In the genomic region with DNA sequence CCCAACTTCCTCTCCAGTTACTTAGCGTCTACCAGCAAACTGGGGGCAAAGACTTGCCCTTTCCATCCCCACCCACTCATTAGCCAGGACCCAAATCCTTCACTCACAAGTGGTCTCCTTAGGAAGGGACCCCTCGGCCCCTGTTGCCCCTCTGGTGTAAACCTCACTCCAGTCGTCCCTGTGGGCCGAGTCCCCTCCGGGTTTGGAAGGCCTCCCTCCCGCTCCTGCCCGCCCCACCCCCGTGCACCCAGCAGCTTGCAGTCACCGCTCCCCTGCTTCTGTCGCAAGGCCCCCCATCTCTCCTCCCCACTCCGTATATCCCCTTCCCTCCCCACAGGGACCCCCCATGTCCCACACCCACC, we compare ENCODE assay signal across 8 cellular contexts. TPM values are rescaled to one million over a fixed set of nuclear protein-coding genes. Genes with fewer than 3 reads are reported as not detected.
DNase-seq lines count a peak whose midpoint lies in the region; ATAC-seq and TF ChIP-seq lines count a peak whose summit lies in the region.

No MANE protein-coding gene starts in this region.

- H3K79me2 ChIP-seq in SK-N-SH (ENCODE audit: insufficient read depth): peaks cover 54% of the 10 kb centered on the region

- peak overlapping the region; percentile 84 to 92 for H3K4me3 ChIP-seq in SK-N-SH (ENCODE audit: low read depth in 2 of 2, low read length in 1 of 2)

- H3K4me1 Mint-ChIP-seq in activated T-cell treated with anti-CD3 and anti-CD28 coated beads, Interleukin-2, amount 50 U/mL, for 72 hours (ENCODE audit: low read depth): peaks cover 54% of the 10 kb centered on the region
- H3K4me1 Mint-ChIP-seq in immature natural killer cell: peaks cover 77 to 79% of the 10 kb centered on the region in 2 donors
- H3K4me1 Mint-ChIP-seq in stimulated activated naive CD8-positive, alpha-beta T cell treated with anti-CD3 and anti-CD28 coated beads, Interleukin-15, amount 100 ng/mL, for 72 hours: peaks cover 62% of the 10 kb centered on the region

- H3K4me1 ChIP-seq in SK-N-SH (ENCODE audit: control insufficient read depth in 1 of 2, insufficient read depth in 2 of 2, low read depth in 1 of 2, low read length in 1 of 2): peaks cover 27 to 30% of the 10 kb centered on the region in 2 experiments; a peak in 3 of 4 replicates

- H2AFZ ChIP-seq in SK-N-SH (ENCODE audit: low read depth): no peak overlapping the region

- CTCF ChIA-PET in SK-N-SH (lab: Yijun Ruan, JAX): interaction anchor here (1.0 to 3.7 kb wide), 6 partner anchors 10 to 285 kb away, joined by 3 to 35 read pairs (median 4); no protein-coding TSS in a partner anchor

- TF ChIP-seq RAD21 in SK-N-SH (IDR thresholded peaks at IDR 0.05; ENCODE audit: low read length): no peak

- peak overlapping the region; percentile 88 for H3K27ac Mint-ChIP-seq in activated T-cell treated with anti-CD3 and anti-CD28 coated beads, Interleukin-2, amount 50 U/mL, for 72 hours
- peak overlapping the region; percentile 97 to 100 (median 100) for H3K27ac Mint-ChIP-seq in immature natural killer cell
- H3K27ac Mint-ChIP-seq in stimulated activated naive CD8-positive, alpha-beta T cell treated with anti-CD3 and anti-CD28 coated beads, Interleukin-15, amount 100 ng/mL, for 72 hours: peak overlapping the region; percentile 41 to 96

- H3K4me2 ChIP-seq in SK-N-SH: peak overlapping the region; percentile 96

- H3K27me3 Mint-ChIP-seq in activated T-cell treated with anti-CD3 and anti-CD28 coated beads, Interleukin-2, amount 50 U/mL, for 72 hours (ENCODE audit: low read depth): peaks cover 23% of the 10 kb centered on the region
- H3K27me3 Mint-ChIP-seq in immature natural killer cell (ENCODE audit: low read depth in 3 of 3): peaks cover 58 to 65% (median 58%) of the 10 kb centered on the region in 3 donors
- peaks cover 26% of the 10 kb centered on the region for H3K27me3 Mint-ChIP-seq in stimulated activated naive CD8-positive, alpha-beta T cell treated with anti-CD3 and anti-CD28 coated beads, Interleukin-15, amount 100 ng/mL, for 72 hours

- H3K36me3 Mint-ChIP-seq in activated T-cell treated with anti-CD3 and anti-CD28 coated beads, Interleukin-2, amount 50 U/mL, for 72 hours (ENCODE audit: insufficient read depth in 2 of 2): peaks cover 3 to 4% of the 10 kb centered on the region in 2 donors
- peaks cover 24 to 46% (median 30%) of the 10 kb centered on the region in 3 donors for H3K36me3 Mint-ChIP-seq in immature natural killer cell

- peaks cover 28% of the 10 kb centered on the region for H4K20me1 ChIP-seq in SK-N-SH (ENCODE audit: insufficient read depth)

- H3K9me3 Mint-ChIP-seq in activated T-cell treated with anti-CD3 and anti-CD28 coated beads, Interleukin-2, amount 50 U/mL, for 72 hours: no peaks in the 10 kb centered on the region
- no peaks in the 10 kb centered on the region for H3K9me3 Mint-ChIP-seq in immature natural killer cell
- no peaks in the 10 kb centered on the region for H3K9me3 Mint-ChIP-seq in stimulated activated naive CD8-positive, alpha-beta T cell treated with anti-CD3 and anti-CD28 coated beads, Interleukin-15, amount 100 ng/mL, for 72 hours

- 32% methylated on average over 11 of the region's 11 CpGs for WGBS in SK-N-SH (ENCODE audit: low lambda C conversion rate)

- TF ChIP-seq EP300 in SK-N-SH (IDR thresholded peaks at IDR 0.05; ENCODE audit: borderline replicate concordance in 1 of 2, low read depth in 1 of 2, low read length in 1 of 2): no peak

- POLR2A ChIA-PET in SK-N-SH (lab: Yijun Ruan, JAX): no interaction called here

- no peak for DNase-seq in SK-N-SH
- peak in 1 of 2 donors; percentile 25 for DNase-seq in activated T-cell treated with anti-CD3 and anti-CD28 coated beads, Interleukin-2, amount 50 U/mL, for 72 hours
- no peak for DNase-seq in immature natural killer cell
- no peak for DNase-seq in stimulated activated naive CD8-positive, alpha-beta T cell treated with anti-CD3 and anti-CD28 coated beads, Interleukin-15, amount 100 ng/mL, for 72 hours
- DNase-seq in NCI-H2081 (lab: John Stamatoyannopoulos, UW): no peak
- no peak for DNase-seq in cerebellum (ENCODE audit: low spot score)

- no peaks in the 10 kb centered on the region for H3K27me3 ChIP-seq in SK-N-SH (ENCODE audit: insufficient read depth)

- no peaks in the 10 kb centered on the region for H3K9me3 ChIP-seq in SK-N-SH

- H3K27ac ChIP-seq in SK-N-SH (ENCODE audit: low read depth in 2 of 2, low read length in 1 of 2): no peak overlapping the region; a peak in 1 of 4 replicates

- peaks cover 32% of the 10 kb centered on the region for H3F3A ChIP-seq in SK-N-SH (replicated peaks; ENCODE audit: insufficient read depth)

- no peaks in the 10 kb centered on the region for H3K9me2 ChIP-seq in SK-N-SH

- peak overlapping the region; percentile 95 to 96 for H3K4me3 Mint-ChIP-seq in activated T-cell treated with anti-CD3 and anti-CD28 coated beads, Interleukin-2, amount 50 U/mL, for 72 hours
- peak overlapping the region; percentile 96 to 100 (median 97) for H3K4me3 Mint-ChIP-seq in immature natural killer cell
- H3K4me3 Mint-ChIP-seq in stimulated activated naive CD8-positive, alpha-beta T cell treated with anti-CD3 and anti-CD28 coated beads, Interleukin-15, amount 100 ng/mL, for 72 hours: peak overlapping the region; percentile 88 to 97

- ATAC-seq in SK-N-SH treated with all-trans-retinoic acid at 6 μM for 48 hours (no peak), HG02973 (IDR thresholded peaks at IDR 0.05; ENCODE audit: unreplicated experiment) (no peak)
- ATAC-seq in activated T-cell treated with anti-CD3 and anti-CD28 coated beads, Interleukin-2, amount 50 U/mL, for 72 hours (replicated peaks in 1 of 2): no peak
- no peak for ATAC-seq in stimulated activated naive CD8-positive, alpha-beta T cell treated with anti-CD3 and anti-CD28 coated beads, Interleukin-15, amount 100 ng/mL, for 72 hours

- no peak for TF ChIP-seq CTCF in SK-N-SH (IDR thresholded peaks at IDR 0.05)

- peak overlapping the region; percentile 88 for H3K9ac ChIP-seq in SK-N-SH

- H3K36me3 ChIP-seq in SK-N-SH (replicated peaks in 1 of 2; ENCODE audit: control insufficient read depth in 1 of 2, insufficient read depth in 2 of 2, low read length in 1 of 2): peaks cover 0 to 4% of the 10 kb centered on the region in 2 experiments

TF ChIP-seq in SK-N-SH, 30 proteins besides CTCF, POLR2A, EP300 and RAD21 (continues in another document):
- TF ChIP-seq, protein P1, sequence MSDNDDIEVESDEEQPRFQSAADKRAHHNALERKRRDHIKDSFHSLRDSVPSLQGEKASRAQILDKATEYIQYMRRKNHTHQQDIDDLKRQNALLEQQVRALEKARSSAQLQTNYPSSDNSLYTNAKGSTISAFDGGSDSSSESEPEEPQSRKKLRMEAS (IDR thresholded peaks at IDR 0.05; ENCODE audit: low read depth): no peak
- TF ChIP-seq CHD2 (IDR thresholded peaks at IDR 0.05; ENCODE audit: low read length, partially characterized antibody): no peak
- TF ChIP-seq JUND (IDR thresholded peaks at IDR 0.05): no peak
- no peak for TF ChIP-seq POLR2AphosphoS5 (IDR thresholded peaks at IDR 0.05; ENCODE audit: low read depth, low read length)
- no peak for TF ChIP-seq TEAD4 (IDR thresholded peaks at IDR 0.05; ENCODE audit: borderline replicate concordance, insufficient read depth)

TF ChIP-seq in SK-N-SH treated with all-trans-retinoic acid at 6 μM for 48 hours, 23 proteins besides CTCF, POLR2A, EP300 and RAD21:
- no peak for TF ChIP-seq ZNF565 (CRISPR knock-in tag; conservative IDR thresholded peaks at IDR 0.05; ENCODE audit: low read depth)

RNA-seq across cellular contexts. Expression of a gene that starts 1.2 kb away (rescaled TPM):
- 45.1 and 59.8 TPM in 2 replicates for polyA plus RNA-seq in SK-N-SH (2012; rRNA removed)
- 36.4 and 48.6 TPM in 2 replicates for polyA plus RNA-seq in SK-N-SH (2012; cell fraction: cytosol; rRNA removed)
- polyA plus RNA-seq in SK-N-SH (2012; cell fraction: nucleus; rRNA removed): 55.1 and 74.5 TPM in 2 replicates
- 10 to 100 TPM; 30.3 to 45.7 TPM for total RNA-seq in activated T-cell treated with anti-CD3 and anti-CD28 coated beads, Interleukin-2, amount 50 U/mL, for 72 hours
- 1,000 to 10,000 TPM in 1 of 3 donors, 100 to 1,000 TPM in 2; 686 to 1,063 (median 771) TPM for polyA plus RNA-seq in immature natural killer cell
- total RNA-seq in cerebellum: 9.1 TPM

RNA-seq across cellular contexts. Expression of a gene that starts 27.4 kb away (rescaled TPM):
- polyA plus RNA-seq in SK-N-SH (2012; rRNA removed) (0.26 and 0.67 TPM in 2 replicates), immature natural killer cell (not detected)
- polyA plus RNA-seq in SK-N-SH (2012; cell fraction: cytosol; rRNA removed): 0.08 TPM in 1 of 2 replicates, not detected in the other
- 5.1 and 5.6 TPM in 2 replicates for polyA plus RNA-seq in SK-N-SH (2012; cell fraction: nucleus; rRNA removed)
- 1 to 10 TPM in 1 of 2 donors, not detected in 1; 1.1 TPM for total RNA-seq in activated T-cell treated with anti-CD3 and anti-CD28 coated beads, Interleukin-2, amount 50 U/mL, for 72 hours
- not detected for total RNA-seq in cerebellum

RNA-seq across cellular contexts. Expression of a gene that starts 45.7 kb away (rescaled TPM):
- polyA plus RNA-seq in SK-N-SH (2012; rRNA removed): not detected in 2 replicates
- not detected in 2 replicates for polyA plus RNA-seq in SK-N-SH (2012; cell fraction: cytosol; rRNA removed)
- polyA plus RNA-seq in SK-N-SH (2012; cell fraction: nucleus; rRNA removed): not detected in 2 replicates
- total RNA-seq in activated T-cell treated with anti-CD3 and anti-CD28 coated beads, Interleukin-2, amount 50 U/mL, for 72 hours: not detected
- polyA plus RNA-seq in immature natural killer cell: not detected
- not detected for total RNA-seq in cerebellum
